In the genomic region with DNA sequence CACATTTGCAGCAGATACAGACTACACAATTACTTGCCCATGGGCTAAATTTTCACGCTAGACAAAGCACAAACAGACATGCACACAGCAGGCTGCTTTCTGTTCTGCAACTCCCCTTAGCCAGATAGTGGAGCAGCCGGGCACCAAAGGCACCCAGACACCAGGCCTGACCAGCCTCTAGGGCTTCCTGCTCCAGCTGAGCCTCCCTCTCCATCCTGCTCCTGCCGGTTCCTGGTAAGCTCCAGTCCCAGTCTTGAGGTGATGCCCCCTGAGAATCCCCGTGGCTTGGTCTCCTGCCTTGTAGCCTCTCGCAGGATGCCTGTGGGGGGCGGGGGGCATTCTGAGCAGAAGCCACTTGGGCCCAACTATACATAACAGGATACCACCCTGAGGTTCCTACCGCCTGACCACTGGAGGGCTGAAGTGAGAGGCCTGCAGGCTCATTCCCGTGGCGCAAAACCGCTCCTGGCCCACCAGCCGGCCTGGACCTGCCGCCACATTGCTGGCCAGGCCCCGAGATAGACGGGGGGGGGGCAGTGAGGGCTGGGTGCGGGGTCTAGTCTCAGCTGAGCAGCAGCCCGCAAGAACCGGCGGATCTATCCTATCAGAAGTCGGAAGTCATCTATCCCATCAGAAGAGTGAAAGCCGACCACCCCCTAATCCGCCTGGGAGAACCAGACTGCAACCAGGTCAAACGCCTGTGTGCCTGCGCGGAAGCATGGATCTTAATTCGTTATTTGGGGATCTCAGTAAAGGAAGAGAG, we compare ENCODE assay signal across 1 cellular context.
A peak's percentile ranks its signal among the peaks of the same experiment; 100 is the strongest.
TF ChIP-seq lines count a peak whose summit lies in the region.

No MANE protein-coding gene starts in this region.

TF ChIP-seq in K562, 482 proteins besides CTCF, POLR2A, EP300 and RAD21 (continued from another document and continues in another):
- TF ChIP-seq XRCC5 (IDR thresholded peaks at IDR 0.05; ENCODE audit: low read depth, low read length), result no peak
- no peak for TF ChIP-seq GTF2A2 (tag; IDR thresholded peaks at IDR 0.05)
- no peak for TF ChIP-seq BHLHE40 (IDR thresholded peaks at IDR 0.05; ENCODE audit: low read length)
- TF ChIP-seq SMAD1 (IDR thresholded peaks at IDR 0.05; ENCODE audit: low read depth, low read length, partially characterized antibody), result no peak
- TF ChIP-seq ESRRA (IDR thresholded peaks at IDR 0.05; ENCODE audit: borderline replicate concordance, low read depth), result peak; percentile 12; the same call in 1 of the 2 replicates
- TF ChIP-seq MEIS2 (IDR thresholded peaks at IDR 0.05; ENCODE audit: partially characterized antibody), result no peak
- no peak for TF ChIP-seq ZC3H8 (IDR thresholded peaks at IDR 0.05)
- peak; percentile 11; the same call in 1 of the 2 replicates for TF ChIP-seq CTBP1 (IDR thresholded peaks at IDR 0.05; ENCODE audit: borderline replicate concordance)
- no peak for TF ChIP-seq ZNF124 (CRISPR knock-in tag; IDR thresholded peaks at IDR 0.05)
- TF ChIP-seq POU5F1 (IDR thresholded peaks at IDR 0.05; ENCODE audit: borderline replicate concordance, low read depth, low read length, partially characterized antibody), result no peak
- TF ChIP-seq PBX2 (CRISPR knock-in tag; IDR thresholded peaks at IDR 0.05; ENCODE audit: low read depth), result no peak
- no peak for TF ChIP-seq PBX2 (tag; conservative IDR thresholded peaks at IDR 0.05; ENCODE audit: low read depth)
- TF ChIP-seq TEAD2 (tag; IDR thresholded peaks at IDR 0.05), result no peak
- TF ChIP-seq JUN (IDR thresholded peaks at IDR 0.05; ENCODE audit: borderline replicate concordance, low read depth, low read length), result no peak
- no peak for TF ChIP-seq JUN (CRISPR knock-in tag; IDR thresholded peaks at IDR 0.05; ENCODE audit: borderline replicate concordance)
- no peak for TF ChIP-seq THAP7 (CRISPR knock-in tag; IDR thresholded peaks at IDR 0.05)
- no peak for TF ChIP-seq TCF7L2 (IDR thresholded peaks at IDR 0.05; ENCODE audit: low read depth, low read length)
- peak; percentile 91 for TF ChIP-seq ZFX (CRISPR knock-in tag; IDR thresholded peaks at IDR 0.05)
- no peak for TF ChIP-seq ARID3B (CRISPR knock-in tag; IDR thresholded peaks at IDR 0.05; ENCODE audit: borderline replicate concordance)
- no peak for TF ChIP-seq BCL6 (CRISPR knock-in tag; IDR thresholded peaks at IDR 0.05)
- no peak for TF ChIP-seq EGR1 (conservative IDR thresholded peaks at IDR 0.05)
- no peak for TF ChIP-seq ZC3H4 (CRISPR knock-in tag; IDR thresholded peaks at IDR 0.05; ENCODE audit: borderline replicate concordance)
- TF ChIP-seq, protein P1, sequence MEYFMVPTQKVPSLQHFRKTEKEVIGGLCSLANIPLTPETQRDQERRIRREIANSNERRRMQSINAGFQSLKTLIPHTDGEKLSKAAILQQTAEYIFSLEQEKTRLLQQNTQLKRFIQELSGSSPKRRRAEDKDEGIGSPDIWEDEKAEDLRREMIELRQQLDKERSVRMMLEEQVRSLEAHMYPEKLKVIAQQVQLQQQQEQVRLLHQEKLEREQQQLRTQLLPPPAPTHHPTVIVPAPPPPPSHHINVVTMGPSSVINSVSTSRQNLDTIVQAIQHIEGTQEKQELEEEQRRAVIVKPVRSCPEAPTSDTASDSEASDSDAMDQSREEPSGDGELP (CRISPR knock-in tag; IDR thresholded peaks at IDR 0.05; ENCODE audit: borderline replicate concordance), result peak; percentile 68
- peak; percentile 34; the same call in 1 of the 2 replicates for TF ChIP-seq TOE1 (IDR thresholded peaks at IDR 0.05; ENCODE audit: borderline replicate concordance)
- no peak for TF ChIP-seq TOE1 (CRISPR knock-in tag; IDR thresholded peaks at IDR 0.05; ENCODE audit: borderline replicate concordance, low read depth)
- no peak for TF ChIP-seq NFATC3 (IDR thresholded peaks at IDR 0.05)
- TF ChIP-seq, protein P2, sequence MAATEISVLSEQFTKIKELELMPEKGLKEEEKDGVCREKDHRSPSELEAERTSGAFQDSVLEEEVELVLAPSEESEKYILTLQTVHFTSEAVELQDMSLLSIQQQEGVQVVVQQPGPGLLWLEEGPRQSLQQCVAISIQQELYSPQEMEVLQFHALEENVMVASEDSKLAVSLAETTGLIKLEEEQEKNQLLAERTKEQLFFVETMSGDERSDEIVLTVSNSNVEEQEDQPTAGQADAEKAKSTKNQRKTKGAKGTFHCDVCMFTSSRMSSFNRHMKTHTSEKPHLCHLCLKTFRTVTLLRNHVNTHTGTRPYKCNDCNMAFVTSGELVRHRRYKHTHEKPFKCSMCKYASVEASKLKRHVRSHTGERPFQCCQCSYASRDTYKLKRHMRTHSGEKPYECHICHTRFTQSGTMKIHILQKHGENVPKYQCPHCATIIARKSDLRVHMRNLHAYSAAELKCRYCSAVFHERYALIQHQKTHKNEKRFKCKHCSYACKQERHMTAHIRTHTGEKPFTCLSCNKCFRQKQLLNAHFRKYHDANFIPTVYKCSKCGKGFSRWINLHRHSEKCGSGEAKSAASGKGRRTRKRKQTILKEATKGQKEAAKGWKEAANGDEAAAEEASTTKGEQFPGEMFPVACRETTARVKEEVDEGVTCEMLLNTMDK (IDR thresholded peaks at IDR 0.05; ENCODE audit: borderline replicate concordance, insufficient read depth, low read depth, low read length, poor library complexity, severe bottlenecking), result no peak
- no peak for TF ChIP-seq OTX1 (CRISPR knock-in tag; IDR thresholded peaks at IDR 0.05)
- TF ChIP-seq STAT5B (CRISPR knock-in tag; IDR thresholded peaks at IDR 0.05), result no peak
- TF ChIP-seq MEF2D (tag; conservative IDR thresholded peaks at IDR 0.05; ENCODE audit: low read depth), result no peak
- TF ChIP-seq CUX1 (CRISPR knock-in tag; IDR thresholded peaks at IDR 0.05), result no peak
- TF ChIP-seq EHMT2 (IDR thresholded peaks at IDR 0.05), result no peak
- no peak for TF ChIP-seq DACH1 (IDR thresholded peaks at IDR 0.05; ENCODE audit: partially characterized antibody)
- TF ChIP-seq CREB3 (tag; conservative IDR thresholded peaks at IDR 0.05; ENCODE audit: low read depth), result no peak
- TF ChIP-seq MAZ (CRISPR knock-in tag; conservative IDR thresholded peaks at IDR 0.05 in 1 of 2, IDR thresholded peaks at IDR 0.05 in 1 of 2), result peak in 1 of 2 experiments; percentile 65; a peak in 2 of 4 replicates
- TF ChIP-seq, protein P3, sequence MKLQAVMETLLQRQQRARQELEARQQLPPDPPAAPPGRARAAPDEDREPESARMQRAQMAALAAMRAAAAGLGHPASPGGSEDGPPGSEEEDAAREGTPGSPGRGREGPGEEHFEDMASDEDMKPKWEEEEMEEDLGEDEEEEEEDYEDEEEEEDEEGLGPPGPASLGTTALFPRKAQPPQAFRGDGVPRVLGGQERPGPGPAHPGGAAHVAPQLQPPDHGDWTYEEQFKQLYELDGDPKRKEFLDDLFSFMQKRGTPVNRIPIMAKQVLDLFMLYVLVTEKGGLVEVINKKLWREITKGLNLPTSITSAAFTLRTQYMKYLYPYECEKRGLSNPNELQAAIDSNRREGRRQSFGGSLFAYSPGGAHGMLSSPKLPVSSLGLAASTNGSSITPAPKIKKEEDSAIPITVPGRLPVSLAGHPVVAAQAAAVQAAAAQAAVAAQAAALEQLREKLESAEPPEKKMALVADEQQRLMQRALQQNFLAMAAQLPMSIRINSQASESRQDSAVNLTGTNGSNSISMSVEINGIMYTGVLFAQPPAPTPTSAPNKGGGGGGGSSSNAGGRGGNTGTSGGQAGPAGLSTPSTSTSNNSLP (IDR thresholded peaks at IDR 0.05; ENCODE audit: borderline replicate concordance, low read depth, low read length), result no peak
- TF ChIP-seq, protein P4, sequence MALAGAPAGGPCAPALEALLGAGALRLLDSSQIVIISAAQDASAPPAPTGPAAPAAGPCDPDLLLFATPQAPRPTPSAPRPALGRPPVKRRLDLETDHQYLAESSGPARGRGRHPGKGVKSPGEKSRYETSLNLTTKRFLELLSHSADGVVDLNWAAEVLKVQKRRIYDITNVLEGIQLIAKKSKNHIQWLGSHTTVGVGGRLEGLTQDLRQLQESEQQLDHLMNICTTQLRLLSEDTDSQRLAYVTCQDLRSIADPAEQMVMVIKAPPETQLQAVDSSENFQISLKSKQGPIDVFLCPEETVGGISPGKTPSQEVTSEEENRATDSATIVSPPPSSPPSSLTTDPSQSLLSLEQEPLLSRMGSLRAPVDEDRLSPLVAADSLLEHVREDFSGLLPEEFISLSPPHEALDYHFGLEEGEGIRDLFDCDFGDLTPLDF (CRISPR knock-in tag; IDR thresholded peaks at IDR 0.05), result no peak
- peak; percentile 72 for TF ChIP-seq RBFOX2 (IDR thresholded peaks at IDR 0.05; ENCODE audit: low read depth, low read length)
- TF ChIP-seq EZH2 (IDR thresholded peaks at IDR 0.05; ENCODE audit: borderline replicate concordance, low read depth, low read length), result no peak
- no peak for TF ChIP-seq FOXA1 (IDR thresholded peaks at IDR 0.05; ENCODE audit: borderline replicate concordance)
- TF ChIP-seq CSDE1 (IDR thresholded peaks at IDR 0.05), result no peak
- peak; percentile 36 for TF ChIP-seq RBBP5 (IDR thresholded peaks at IDR 0.05; ENCODE audit: borderline replicate concordance, insufficient read depth, low read length, poor library complexity, severe bottlenecking)
- TF ChIP-seq PHF8 (IDR thresholded peaks at IDR 0.05; ENCODE audit: borderline replicate concordance, low read length), result peak; percentile 33; the same call in 1 of the 2 replicates
- TF ChIP-seq ZFP30 (CRISPR knock-in tag; IDR thresholded peaks at IDR 0.05; ENCODE audit: borderline replicate concordance), result no peak
- TF ChIP-seq ZNF239 (CRISPR knock-in tag; IDR thresholded peaks at IDR 0.05), result no peak
- no peak for TF ChIP-seq ZC3H11A (IDR thresholded peaks at IDR 0.05; ENCODE audit: low read depth, low read length)
